ENCODE assay signal across 20 cellular contexts in the genomic region with DNA sequence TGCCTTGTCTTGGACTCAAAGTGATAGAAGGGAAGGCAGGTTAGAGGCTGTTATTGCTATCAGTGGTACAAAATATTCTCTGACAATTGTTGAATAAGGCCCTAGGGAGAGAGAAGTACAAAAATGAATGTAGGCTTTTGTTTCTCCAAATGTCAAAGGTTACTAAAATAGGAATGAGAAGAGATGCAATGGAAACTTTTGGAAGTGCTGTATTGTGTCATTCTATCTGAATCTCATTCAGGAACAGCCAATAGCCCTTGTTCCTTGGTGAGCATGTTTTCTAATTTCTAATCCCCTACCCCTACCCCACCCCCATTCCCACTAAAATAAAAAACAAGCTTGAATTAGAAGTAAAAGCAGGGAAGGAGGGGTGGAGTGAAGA.
DNase-seq lines count a peak whose midpoint lies in the region; ATAC-seq and TF ChIP-seq lines count a peak whose summit lies in the region.
"Had no signal": no experiment of that assay in that cellular context is flagged by ENCODE, and none has a peak within 500 bp of the region (broad histone marks: within the 10 kb centered on the region; RNA-seq: fewer than 3 reads in every experiment).

No MANE protein-coding gene starts in this region.

- DNase-seq in breast epithelium (ENCODE audit: low spot score in 2 of 2), result no peak
- no peak for DNase-seq in MCF 10A (ENCODE audit: unreplicated experiment)
- no peak for DNase-seq in nephron progenitor cell
- no peak for DNase-seq in tibial nerve (ENCODE audit: low spot score in 2 of 2)
- DNase-seq in activated CD4-positive, alpha-beta memory T cell treated with anti-CD3 and anti-CD28 coated beads, Interleukin-2, amount 10 ng/mL, durations not matched to agents 7 days and 5 days, result no peak
- DNase-seq in left colon, result no peak
- DNase-seq: CD4-positive, CD25-positive, alpha-beta regulatory T cell; CD8-positive, alpha-beta T cell; DMS 273 treated with DMSO at 0.1 percent for 48 hours; DMS79; EL; GDM1; H9 had no signal

- H3K4me1 ChIP-seq in breast epithelium (no peaks in the 10 kb centered on the region), tibial nerve (peaks cover 0 to 12% (median 4%) of the 10 kb centered on the region in 4 donors)
- H3K4me1 ChIP-seq: BLaER1 had no signal

- H3K27ac ChIP-seq in breast epithelium (peak overlapping the region; percentile 43 to 80), tibial nerve (peak overlapping the region; percentile 41 to 84 (median 72))
- H3K27ac ChIP-seq: 22Rv1, BLaER1, C4-2B had no signal

- no peak overlapping the region for H3K27ac Mint-ChIP-seq in MCF 10A (ENCODE audit: low read depth, unreplicated experiment)
- peak overlapping the region; percentile 52 for H3K27ac Mint-ChIP-seq in nephron progenitor cell
- no peak overlapping the region for H3K27ac Mint-ChIP-seq in activated CD4-positive, alpha-beta memory T cell treated with anti-CD3 and anti-CD28 coated beads, Interleukin-2, amount 10 ng/mL, durations not matched to agents 7 days and 5 days
- H3K27ac Mint-ChIP-seq: B cell; CD4-positive, CD25-positive, alpha-beta regulatory T cell; CD8-positive, alpha-beta T cell; GM23338; H9 had no signal

- H3K4me3 Mint-ChIP-seq in MCF 10A (ENCODE audit: unreplicated experiment), result no peak overlapping the region
- no peak overlapping the region for H3K4me3 Mint-ChIP-seq in nephron progenitor cell
- no peak overlapping the region for H3K4me3 Mint-ChIP-seq in activated CD4-positive, alpha-beta memory T cell treated with anti-CD3 and anti-CD28 coated beads, Interleukin-2, amount 10 ng/mL, durations not matched to agents 7 days and 5 days
- H3K4me3 Mint-ChIP-seq: B cell; CD4-positive, CD25-positive, alpha-beta regulatory T cell; CD8-positive, alpha-beta T cell; GM23338; H9 had no signal

- CTCF ChIA-PET in MCF 10A (lab: Yijun Ruan, JAX), result interaction anchor here (0.5 kb wide), 1 partner anchor 197 kb away, joined by 4 read pairs; no protein-coding TSS in a partner anchor
- CTCF ChIA-PET in activated CD4-positive, alpha-beta memory T cell treated with anti-CD3 and anti-CD28 coated beads, Interleukin-2, amount 10 ng/mL, durations not matched to agents 7 days and 5 days (lab: Charles Lee), result no interaction called here

- no peaks in the 10 kb centered on the region for H3K27me3 ChIP-seq in breast epithelium
- no peaks in the 10 kb centered on the region for H3K27me3 ChIP-seq in tibial nerve
- H3K27me3 ChIP-seq: BLaER1 had no signal

- BruUV-seq in MCF 10A (replicated peaks; lab: Mats Ljungman, UMichigan), result no TSS peak

- H3K36me3 ChIP-seq in breast epithelium, result no peaks in the 10 kb centered on the region
- H3K36me3 ChIP-seq in tibial nerve, result no peaks in the 10 kb centered on the region
- H3K36me3 ChIP-seq: BLaER1 had no signal

- no peaks in the 10 kb centered on the region for H3K9me3 Mint-ChIP-seq in MCF 10A (ENCODE audit: unreplicated experiment)
- no peaks in the 10 kb centered on the region for H3K9me3 Mint-ChIP-seq in nephron progenitor cell
- H3K9me3 Mint-ChIP-seq in activated CD4-positive, alpha-beta memory T cell treated with anti-CD3 and anti-CD28 coated beads, Interleukin-2, amount 10 ng/mL, durations not matched to agents 7 days and 5 days, result no peaks in the 10 kb centered on the region
- H3K9me3 Mint-ChIP-seq: CD8-positive, alpha-beta T cell; GM23338; H9 had no signal

- peak in 1 of 2 donors; percentile 11 for TF ChIP-seq EP300 in tibial nerve (IDR thresholded peaks at IDR 0.05)

- POLR2A ChIA-PET in MCF 10A (lab: Yijun Ruan, JAX), result no interaction called here
- POLR2A ChIA-PET in activated CD4-positive, alpha-beta memory T cell treated with anti-CD3 and anti-CD28 coated beads, Interleukin-2, amount 10 ng/mL, durations not matched to agents 7 days and 5 days (lab: Charles Lee), result no interaction called here

- H3K27me3 Mint-ChIP-seq in MCF 10A (ENCODE audit: insufficient read depth, unreplicated experiment) (no peaks in the 10 kb centered on the region), nephron progenitor cell (ENCODE audit: low read depth, poor library complexity) (no peaks in the 10 kb centered on the region)
- H3K27me3 Mint-ChIP-seq in activated CD4-positive, alpha-beta memory T cell treated with anti-CD3 and anti-CD28 coated beads, Interleukin-2, amount 10 ng/mL, durations not matched to agents 7 days and 5 days, result peaks cover 3% of the 10 kb centered on the region
- H3K27me3 Mint-ChIP-seq: B cell had no signal

- no peaks in the 10 kb centered on the region for H3K9me3 ChIP-seq in breast epithelium
- H3K9me3 ChIP-seq in tibial nerve, result no peaks in the 10 kb centered on the region
- H3K9me3 ChIP-seq: BLaER1 had no signal

- H3K4me3 ChIP-seq in breast epithelium (no peak overlapping the region), tibial nerve (no peak overlapping the region)
- H3K4me3 ChIP-seq: BLaER1, GM12878, GM23338 had no signal

- no peak for ATAC-seq in left colon
- ATAC-seq: CD8-positive, alpha-beta T cell; GM12878; GM23338; HCT116 had no signal

- H3K4me1 Mint-ChIP-seq in MCF 10A (ENCODE audit: insufficient read depth, unreplicated experiment) (no peaks in the 10 kb centered on the region), nephron progenitor cell (no peaks in the 10 kb centered on the region)
- H3K4me1 Mint-ChIP-seq in activated CD4-positive, alpha-beta memory T cell treated with anti-CD3 and anti-CD28 coated beads, Interleukin-2, amount 10 ng/mL, durations not matched to agents 7 days and 5 days, result no peaks in the 10 kb centered on the region
- H3K4me1 Mint-ChIP-seq: B cell; CD4-positive, CD25-positive, alpha-beta regulatory T cell had no signal

- intact Hi-C loops in breast epithelium (cut with DNase I; ENCODE audit: low total_unique reads) (no loop called here), MCF 10A (cut with micrococcal nuclease) (no loop called here), left colon (cut with DNase I, micrococcal nuclease) (no loop called here)

- no peaks in the 10 kb centered on the region for H3K36me3 Mint-ChIP-seq in MCF 10A (ENCODE audit: insufficient read depth, unreplicated experiment)
- no peaks in the 10 kb centered on the region for H3K36me3 Mint-ChIP-seq in nephron progenitor cell (ENCODE audit: low read depth)
- H3K36me3 Mint-ChIP-seq in activated CD4-positive, alpha-beta memory T cell treated with anti-CD3 and anti-CD28 coated beads, Interleukin-2, amount 10 ng/mL, durations not matched to agents 7 days and 5 days (ENCODE audit: low read depth), result no peaks in the 10 kb centered on the region
- H3K36me3 Mint-ChIP-seq: CD4-positive, CD25-positive, alpha-beta regulatory T cell; CD8-positive, alpha-beta T cell had no signal

- TF ChIP-seq CTCF in breast epithelium (IDR thresholded peaks at IDR 0.05), result no peak
- TF ChIP-seq CTCF in MCF 10A (IDR thresholded peaks at IDR 0.05; ENCODE audit: unreplicated experiment), result no peak
- TF ChIP-seq CTCF in nephron progenitor cell (IDR thresholded peaks at IDR 0.05), result no peak
- TF ChIP-seq CTCF in tibial nerve (IDR thresholded peaks at IDR 0.05), result no peak

- TF ChIP-seq POLR2A in breast epithelium (IDR thresholded peaks at IDR 0.05) (no peak), tibial nerve (IDR thresholded peaks at IDR 0.05) (no peak)
